24 cellular contexts compared by ENCODE assay signal in the genomic region with DNA sequence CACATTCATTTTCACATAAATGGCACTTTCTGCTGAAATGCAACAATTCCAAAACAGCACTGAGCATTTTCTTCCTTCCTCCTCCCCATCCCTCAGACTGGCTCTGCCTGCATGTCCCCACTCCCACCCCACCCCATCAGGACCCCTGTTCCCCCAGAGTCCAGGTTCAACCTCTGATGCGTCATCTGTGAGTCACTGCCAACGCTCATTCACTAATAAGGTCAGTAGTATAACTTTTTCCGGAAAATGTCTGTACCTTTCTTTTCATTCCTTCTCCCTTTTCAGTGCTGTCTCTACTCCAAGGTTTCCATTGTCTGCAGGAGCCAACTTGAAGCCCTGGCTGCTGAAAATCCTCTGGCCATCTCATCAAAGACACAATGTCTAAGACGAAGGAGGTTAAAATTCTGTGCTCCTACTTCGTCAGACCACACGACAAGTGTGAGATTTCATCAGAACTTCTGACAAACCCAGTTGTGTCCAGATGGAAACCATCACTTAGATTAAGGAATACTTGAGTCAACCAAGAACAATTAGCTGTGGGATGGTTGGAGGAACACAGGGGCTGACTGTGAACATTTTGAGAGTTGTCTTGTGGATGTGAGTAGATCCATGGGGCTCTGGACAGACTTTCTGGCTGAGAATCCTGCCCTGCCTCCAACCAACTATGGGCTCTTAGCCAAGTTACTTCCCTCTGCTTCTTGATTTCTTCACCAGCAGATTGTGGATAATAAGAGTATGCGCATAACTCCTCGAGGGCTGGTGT. TPM values are rescaled to one million over a fixed set of nuclear protein-coding genes. Genes with fewer than 3 reads are reported as not detected.
A peak's percentile ranks its signal among the peaks of the same experiment; 100 is the strongest.
DNase-seq lines count a peak whose midpoint lies in the region; ATAC-seq and TF ChIP-seq lines count a peak whose summit lies in the region.
"Had no signal": no experiment of that assay in that cellular context is flagged by ENCODE, and none has a peak within 500 bp of the region (broad histone marks: within the 10 kb centered on the region; RNA-seq: fewer than 3 reads in every experiment).

No MANE protein-coding gene starts in this region.

- H3K27ac Mint-ChIP-seq in WTC11, result no peak overlapping the region
- H3K27ac Mint-ChIP-seq: activated CD4-positive, alpha-beta memory T cell treated with anti-CD3 and anti-CD28 coated beads, Interleukin-2, amount 10 ng/mL, durations not matched to agents 7 days and 5 days; activated naive CD8-positive, alpha-beta T cell; CD4-positive, alpha-beta memory T cell; T-helper 1 cell treated with Interleukin-12 subunit alpha and Interleukin-12 subunit beta and Interleukin-4 antibody, amounts not matched to agents 30 μg/mL and 1 μg/mL, for 36 hours had no signal

- CTCF ChIA-PET in WTC11 (lab: Charles Lee), result interaction anchor here (0.8 kb wide), 1 partner anchor 219 kb away, joined by 3 read pairs; no protein-coding TSS in a partner anchor

- ATAC-seq in left ventricle myocardium superior (peak; percentile 50), HG02678 (IDR thresholded peaks at IDR 0.05; ENCODE audit: unreplicated experiment) (no peak), HG03280 (IDR thresholded peaks at IDR 0.05; ENCODE audit: unreplicated experiment) (no peak), WTC11 (no peak)
- ATAC-seq: activated T-cell treated with anti-CD3 and anti-CD28 coated beads, Interleukin-2, amount 50 U/mL, for 4 hours had no signal

- intact Hi-C loops in left ventricle myocardium superior (cut with micrococcal nuclease) (no loop called here), cardiac septum (cut with DNase I) (no loop called here)

- no peaks in the 10 kb centered on the region for H3K36me3 Mint-ChIP-seq in WTC11
- H3K36me3 Mint-ChIP-seq: brain; CD4-positive, alpha-beta memory T cell had no signal

- no peak for DNase-seq in left ventricle myocardium superior
- no peak for DNase-seq in cardiac septum (ENCODE audit: low spot score)
- DNase-seq in RPMI7951 (ENCODE audit: low read depth), result peak; percentile 72
- peak; percentile 72 for DNase-seq in fibroblast of peridontal ligament (ENCODE audit: extremely low read depth)
- no peak for DNase-seq in activated CD4-positive, alpha-beta T cell treated with anti-CD3 and anti-CD28 coated beads for 4 hours
- no peak for DNase-seq in WTC11 (ENCODE audit: low spot score)
- DNase-seq: activated CD4-positive, alpha-beta memory T cell treated with anti-CD3 and anti-CD28 coated beads, Interleukin-2, amount 10 ng/mL, durations not matched to agents 7 days and 5 days; activated T-cell treated with anti-CD3 and anti-CD28 coated beads, Interleukin-2, amount 50 U/mL, for 4 hours; CD4-positive, alpha-beta memory T cell; cortex of kidney; NCI-H1105 treated with DMSO at 0.1 percent for 48 hours; NCI-H526; stimulated activated CD4-positive, alpha-beta T cell treated with anti-CD3 and anti-CD28 coated beads, Interleukin-12 subunit alpha, Interleukin-12 subunit beta, amount 100 ng/mL, for 4 hours; stimulated activated CD8-positive, alpha-beta memory T cell treated with anti-CD3 and anti-CD28 coated beads, Interleukin-4, amount 100 ng/mL, for 48 hours; substantia nigra had no signal

- peaks cover 3% of the 10 kb centered on the region; the same call in 1 of the 2 replicates for H3K27me3 Mint-ChIP-seq in WTC11 (ENCODE audit: low read depth)

- TF ChIP-seq CTCF in WTC11 (IDR thresholded peaks at IDR 0.05), result no peak

- H3K4me1 Mint-ChIP-seq in WTC11, result no peaks in the 10 kb centered on the region
- H3K4me1 Mint-ChIP-seq: activated CD4-positive, alpha-beta memory T cell treated with anti-CD3 and anti-CD28 coated beads, Interleukin-2, amount 10 ng/mL, durations not matched to agents 7 days and 5 days; neural crest cell had no signal

- H3K4me3 Mint-ChIP-seq in WTC11, result no peak overlapping the region
- H3K4me3 Mint-ChIP-seq: activated CD4-positive, alpha-beta memory T cell treated with anti-CD3 and anti-CD28 coated beads, Interleukin-2, amount 10 ng/mL, durations not matched to agents 7 days and 5 days; activated naive CD8-positive, alpha-beta T cell; activated T-cell treated with anti-CD3 and anti-CD28 coated beads, Interleukin-2, amount 50 U/mL, for 4 hours; brain; neural crest cell; T-helper 1 cell treated with Interleukin-12 subunit alpha and Interleukin-12 subunit beta and Interleukin-4 antibody, amounts not matched to agents 30 μg/mL and 1 μg/mL, for 36 hours had no signal

- peaks cover 19% of the 10 kb centered on the region for H3K9me3 Mint-ChIP-seq in WTC11

- POLR2A ChIA-PET in WTC11 (lab: Charles Lee), result no interaction called here

TF ChIP-seq in WTC11, 78 proteins besides CTCF, POLR2A, EP300 and RAD21:
- TF ChIP-seq TCF7 (CRISPR knock-in tag; IDR thresholded peaks at IDR 0.05; ENCODE audit: low read depth), result no peak
- no peak for TF ChIP-seq ZNF423 (CRISPR knock-in tag; IDR thresholded peaks at IDR 0.05)
- no peak for TF ChIP-seq CBFB (CRISPR knock-in tag; IDR thresholded peaks at IDR 0.05; ENCODE audit: low read depth)
- TF ChIP-seq NFE2L1 (CRISPR knock-in tag; IDR thresholded peaks at IDR 0.05), result no peak
- TF ChIP-seq, protein P1, sequence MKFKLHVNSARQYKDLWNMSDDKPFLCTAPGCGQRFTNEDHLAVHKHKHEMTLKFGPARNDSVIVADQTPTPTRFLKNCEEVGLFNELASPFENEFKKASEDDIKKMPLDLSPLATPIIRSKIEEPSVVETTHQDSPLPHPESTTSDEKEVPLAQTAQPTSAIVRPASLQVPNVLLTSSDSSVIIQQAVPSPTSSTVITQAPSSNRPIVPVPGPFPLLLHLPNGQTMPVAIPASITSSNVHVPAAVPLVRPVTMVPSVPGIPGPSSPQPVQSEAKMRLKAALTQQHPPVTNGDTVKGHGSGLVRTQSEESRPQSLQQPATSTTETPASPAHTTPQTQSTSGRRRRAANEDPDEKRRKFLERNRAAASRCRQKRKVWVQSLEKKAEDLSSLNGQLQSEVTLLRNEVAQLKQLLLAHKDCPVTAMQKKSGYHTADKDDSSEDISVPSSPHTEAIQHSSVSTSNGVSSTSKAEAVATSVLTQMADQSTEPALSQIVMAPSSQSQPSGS (CRISPR knock-in tag; IDR thresholded peaks at IDR 0.05; ENCODE audit: borderline replicate concordance, low read depth), result no peak
- TF ChIP-seq, protein P2, sequence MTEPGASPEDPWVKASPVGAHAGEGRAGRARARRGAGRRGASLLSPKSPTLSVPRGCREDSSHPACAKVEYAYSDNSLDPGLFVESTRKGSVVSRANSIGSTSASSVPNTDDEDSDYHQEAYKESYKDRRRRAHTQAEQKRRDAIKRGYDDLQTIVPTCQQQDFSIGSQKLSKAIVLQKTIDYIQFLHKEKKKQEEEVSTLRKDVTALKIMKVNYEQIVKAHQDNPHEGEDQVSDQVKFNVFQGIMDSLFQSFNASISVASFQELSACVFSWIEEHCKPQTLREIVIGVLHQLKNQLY (CRISPR knock-in tag; IDR thresholded peaks at IDR 0.05), result no peak
- no peak for TF ChIP-seq RELA (CRISPR knock-in tag; IDR thresholded peaks at IDR 0.05; ENCODE audit: borderline replicate concordance)
- TF ChIP-seq, protein P3, sequence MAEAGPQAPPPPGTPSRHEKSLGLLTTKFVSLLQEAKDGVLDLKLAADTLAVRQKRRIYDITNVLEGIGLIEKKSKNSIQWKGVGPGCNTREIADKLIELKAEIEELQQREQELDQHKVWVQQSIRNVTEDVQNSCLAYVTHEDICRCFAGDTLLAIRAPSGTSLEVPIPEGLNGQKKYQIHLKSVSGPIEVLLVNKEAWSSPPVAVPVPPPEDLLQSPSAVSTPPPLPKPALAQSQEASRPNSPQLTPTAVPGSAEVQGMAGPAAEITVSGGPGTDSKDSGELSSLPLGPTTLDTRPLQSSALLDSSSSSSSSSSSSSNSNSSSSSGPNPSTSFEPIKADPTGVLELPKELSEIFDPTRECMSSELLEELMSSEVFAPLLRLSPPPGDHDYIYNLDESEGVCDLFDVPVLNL (CRISPR knock-in tag; IDR thresholded peaks at IDR 0.05; ENCODE audit: borderline replicate concordance, low read depth), result no peak
- no peak for TF ChIP-seq IRF2 (CRISPR knock-in tag; IDR thresholded peaks at IDR 0.05; ENCODE audit: borderline replicate concordance, low read depth)
- TF ChIP-seq, protein P4, sequence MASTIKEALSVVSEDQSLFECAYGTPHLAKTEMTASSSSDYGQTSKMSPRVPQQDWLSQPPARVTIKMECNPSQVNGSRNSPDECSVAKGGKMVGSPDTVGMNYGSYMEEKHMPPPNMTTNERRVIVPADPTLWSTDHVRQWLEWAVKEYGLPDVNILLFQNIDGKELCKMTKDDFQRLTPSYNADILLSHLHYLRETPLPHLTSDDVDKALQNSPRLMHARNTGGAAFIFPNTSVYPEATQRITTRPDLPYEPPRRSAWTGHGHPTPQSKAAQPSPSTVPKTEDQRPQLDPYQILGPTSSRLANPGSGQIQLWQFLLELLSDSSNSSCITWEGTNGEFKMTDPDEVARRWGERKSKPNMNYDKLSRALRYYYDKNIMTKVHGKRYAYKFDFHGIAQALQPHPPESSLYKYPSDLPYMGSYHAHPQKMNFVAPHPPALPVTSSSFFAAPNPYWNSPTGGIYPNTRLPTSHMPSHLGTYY (CRISPR knock-in tag; IDR thresholded peaks at IDR 0.05), result no peak
- no peak for TF ChIP-seq KAT7 (CRISPR knock-in tag; IDR thresholded peaks at IDR 0.05; ENCODE audit: borderline replicate concordance)
- TF ChIP-seq RORB (CRISPR knock-in tag; IDR thresholded peaks at IDR 0.05), result no peak
- TF ChIP-seq ZNF232 (CRISPR knock-in tag; IDR thresholded peaks at IDR 0.05), result no peak
TF ChIP-seq in WTC11: peak in this region for 0.

RNA-seq across cellular contexts. Expression of a gene that starts 35.6 kb away (rescaled TPM):
- total RNA-seq in left ventricle myocardium superior (not detected), cardiac septum (not detected), WTC11 (2021) (not detected in 3 replicates)
- 0.10 TPM in 1 of 2 replicates, not detected in the other for total RNA-seq in RPMI7951 (2014; rRNA removed; shearing (Covaris generic))
- total RNA-seq: neural crest cell, OCI-LY7, prostate gland had no signal

RNA-seq across cellular contexts. Expression of a gene that starts 52.2 kb away (rescaled TPM):
- total RNA-seq in left ventricle myocardium superior, result not detected
- 0.22 TPM for total RNA-seq in cardiac septum
- total RNA-seq in RPMI7951 (2014; rRNA removed; shearing (Covaris generic)), result 4.1 and 4.2 TPM in 2 replicates
- total RNA-seq in WTC11 (2021), result 0.11 to 0.14 TPM in 2 of 3 replicates, not detected in the other
- total RNA-seq: OCI-LY7, prostate gland, vagina had no signal

Comparison
In these comparisons a context has a peak if more than half of its experiments do, and no peak if none do; other contexts are left out.
1. DNase-seq: peak in RPMI7951 (single experiment) and fibroblast of peridontal ligament (single experiment); none in left ventricle myocardium superior (single experiment), cardiac septum (single experiment), activated CD4-positive, alpha-beta T cell treated with anti-CD3 and anti-CD28 coated beads for 4 hours (0 of 2) and WTC11 (single experiment).